16 cellular contexts compared by ENCODE assay signal in genomic region chr1:91273875-91274274, GRCh38.
DNase-seq lines count a peak whose midpoint lies in the region; ATAC-seq, FAIRE-seq and TF ChIP-seq lines count a peak whose summit lies in the region.
"Had no signal": no experiment of that assay in that cellular context is flagged by ENCODE, and none has a peak within 500 bp of the region (broad histone marks: within the 10 kb centered on the region; RNA-seq: fewer than 3 reads in every experiment).

No MANE protein-coding gene starts in this region.

- in situ Hi-C loops in K562 (cut with MboI), result no loop called here

- no peaks in the 10 kb centered on the region for H3K27me3 ChIP-seq in K562 (ENCODE audit: control insufficient read depth in 2 of 2, insufficient read depth in 2 of 2, low read length in 2 of 2)
- H3K27me3 ChIP-seq: BLaER1, Peyer's patch had no signal

- H4K20me1 ChIP-seq in K562 (replicated peaks; ENCODE audit: control insufficient read depth, insufficient read depth, low read length), result no peaks in the 10 kb centered on the region
- H4K20me1 ChIP-seq: BLaER1 had no signal

- no peak for TF ChIP-seq POLR2A in K562 (conservative IDR thresholded peaks at IDR 0.05)

- CTCF ChIA-PET in K562 (lab: Yijun Ruan, JAX; ENCODE audit: low intra/inter-chr PET ratio), result no interaction called here

- TF ChIP-seq CTCF in K562 (IDR thresholded peaks at IDR 0.05 in 2 of 3, conservative IDR thresholded peaks at IDR 0.05 in 1 of 3; ENCODE audit: insufficient read depth in 2 of 3, low read depth in 1 of 3, low read length in 3 of 3) (no peak), fibroblast of the aortic adventitia (IDR thresholded peaks at IDR 0.05; ENCODE audit: insufficient read depth, low read length) (no peak)

- FAIRE-seq in K562 (lab: Jason Lieb, UNC), result no peak
- FAIRE-seq: H1 had no signal

- intact Hi-C loops in K562 (cut with micrococcal nuclease), result loop anchor here (10.0 kb wide), 1 partner anchor 1159 kb away; no protein-coding TSS in a partner anchor

- no peak overlapping the region for H3K27ac ChIP-seq in K562 (ENCODE audit: extremely low read depth, low read depth, low read length)
- H3K27ac ChIP-seq: BLaER1, Peyer's patch had no signal

- H2AFZ ChIP-seq in K562 (ENCODE audit: low read depth, low read length), result no peak overlapping the region

- DNase-seq in HT1080 (ENCODE audit: low read depth), result peak; percentile 24
- DNase-seq in K562 (ENCODE audit: extremely low read depth in 1 of 4, low spot score in 3 of 4), result no peak
- DNase-seq in fibroblast of the aortic adventitia (ENCODE audit: low read depth), result peak; percentile 14
- DNase-seq in OCI-M1 (lab: John Stamatoyannopoulos, UW), result no peak
- DNase-seq in NCI-H2081 (lab: John Stamatoyannopoulos, UW), result no peak
- DNase-seq in mesenteric fat pad (ENCODE audit: low spot score), result no peak
- DNase-seq: CD8-positive, alpha-beta memory T cell; EL; IMR-90; NCI-H146; NCI-H69; Peyer's patch; SHP77 treated with DMSO at 0.1 percent for 48 hours had no signal

- H3K9me1 ChIP-seq in K562 (ENCODE audit: control insufficient read depth, insufficient read depth, low read length), result no peaks in the 10 kb centered on the region

- TF ChIP-seq RAD21 in K562 (CRISPR knock-in tag; conservative IDR thresholded peaks at IDR 0.05 in 1 of 2, IDR thresholded peaks at IDR 0.05 in 1 of 2), result no peak

- TF ChIP-seq EP300 in K562 (IDR thresholded peaks at IDR 0.05; ENCODE audit: low read length), result no peak

- H3K9me3 ChIP-seq in K562 (replicated peaks; ENCODE audit: control insufficient read depth, insufficient read depth, low read depth, low read length), result no peaks in the 10 kb centered on the region
- H3K9me3 ChIP-seq: BLaER1, Peyer's patch had no signal

- H3K79me2 ChIP-seq in K562 (ENCODE audit: control insufficient read depth, insufficient read depth, low read length), result no peaks in the 10 kb centered on the region

- no peaks in the 10 kb centered on the region for H3K36me3 ChIP-seq in K562 (ENCODE audit: control insufficient read depth, insufficient read depth, low read length)
- H3K36me3 ChIP-seq: BLaER1, Peyer's patch had no signal

- BruUV-seq in K562 (replicated peaks; lab: Mats Ljungman, UMichigan), result no TSS peak

- H3K9ac ChIP-seq in K562 (ENCODE audit: insufficient read depth in 1 of 2, low read depth in 2 of 2, low read length in 2 of 2), result no peak overlapping the region
- H3K9ac ChIP-seq: BLaER1 had no signal

- no peak overlapping the region for H3K4me2 ChIP-seq in K562 (ENCODE audit: insufficient read depth, low read length)
- H3K4me2 ChIP-seq: BLaER1 had no signal

- H3K4me3 ChIP-seq in K562 (no peak overlapping the region), fibroblast of the aortic adventitia (ENCODE audit: low read depth, low read length) (no peak overlapping the region)
- H3K4me3 ChIP-seq: BLaER1, Peyer's patch had no signal

- POLR2A ChIA-PET in K562 (lab: Yijun Ruan, JAX), result interaction anchor here (0.7 kb wide), 1 partner anchor 35 kb away, joined by 3 read pairs; no protein-coding TSS in a partner anchor

- H3K4me1 ChIP-seq in K562 (replicated peaks in 1 of 2; ENCODE audit: control insufficient read depth in 2 of 2, insufficient read depth in 2 of 2, low read length in 2 of 2), result peaks cover 0 to 5% of the 10 kb centered on the region in 2 experiments; a peak in 2 of 5 replicates
- H3K4me1 ChIP-seq: BLaER1, Peyer's patch had no signal

- ATAC-seq in K562 (no peak), HG03159 (IDR thresholded peaks at IDR 0.05; ENCODE audit: unreplicated experiment) (no peak)

- 44% methylated on average over 1 of the region's 1 CpG for WGBS in K562 (ENCODE audit: insufficient coverage, low coverage, missing lambda C conversion rate)

TF ChIP-seq in K562, 482 proteins besides CTCF, POLR2A, EP300 and RAD21:
- TF ChIP-seq ZBTB1 (CRISPR knock-in tag; IDR thresholded peaks at IDR 0.05; ENCODE audit: borderline replicate concordance, low read depth), result no peak
- TF ChIP-seq NFYB (IDR thresholded peaks at IDR 0.05; ENCODE audit: extremely low read depth, insufficient read length), result no peak
- TF ChIP-seq RBM25 (IDR thresholded peaks at IDR 0.05; ENCODE audit: low read depth, low read length, severe bottlenecking), result peak; percentile 16
- TF ChIP-seq ERF (CRISPR knock-in tag; IDR thresholded peaks at IDR 0.05), result no peak
- TF ChIP-seq ZNF354B (CRISPR knock-in tag; IDR thresholded peaks at IDR 0.05), result no peak
- no peak for TF ChIP-seq ZNF3 (CRISPR knock-in tag; IDR thresholded peaks at IDR 0.05)
- TF ChIP-seq FOSL1 (tag; conservative IDR thresholded peaks at IDR 0.05), result peak; percentile 54
- TF ChIP-seq CREB3 (tag; conservative IDR thresholded peaks at IDR 0.05; ENCODE audit: low read depth), result no peak
- no peak for TF ChIP-seq COPS2 (conservative IDR thresholded peaks at IDR 0.05)
- TF ChIP-seq E2F1 (CRISPR knock-in tag; IDR thresholded peaks at IDR 0.05), result no peak

Comparison
In these comparisons a context has a peak if more than half of its experiments do, and no peak if none do; other contexts are left out.
1. DNase-seq: peak in HT1080 (single experiment) and fibroblast of the aortic adventitia (single experiment); none in K562 (0 of 4), OCI-M1 (single experiment), NCI-H2081 (0 of 2) and mesenteric fat pad (single experiment).